In the genomic region with DNA sequence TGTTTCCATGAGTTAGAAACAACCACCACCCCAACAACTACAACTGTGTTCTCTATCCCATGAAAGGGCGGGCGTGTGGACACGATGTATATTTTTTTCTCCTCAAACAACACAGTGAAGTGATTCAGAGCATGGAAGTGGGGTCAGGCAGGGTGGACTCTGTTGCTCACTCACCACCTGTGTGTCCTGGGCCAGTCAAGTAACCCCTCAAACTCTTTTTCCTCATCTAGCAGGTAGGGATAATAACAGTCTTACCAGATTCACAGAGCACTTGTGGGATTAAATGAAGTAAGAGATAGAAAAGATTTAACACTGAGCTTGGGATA, we compare ENCODE assay signal across 18 cellular contexts.
A peak's percentile ranks its signal among the peaks of the same experiment; 100 is the strongest.
DNase-seq lines count a peak whose midpoint lies in the region; ATAC-seq and TF ChIP-seq lines count a peak whose summit lies in the region.
"Had no signal": no experiment of that assay in that cellular context is flagged by ENCODE, and none has a peak within 500 bp of the region (broad histone marks: within the 10 kb centered on the region; RNA-seq: fewer than 3 reads in every experiment).

No MANE protein-coding gene starts in this region.

- no peaks in the 10 kb centered on the region for H3K27me3 Mint-ChIP-seq in activated T-helper 1 cell treated with anti-CD3 and anti-CD28 coated beads, Interleukin-12 subunit alpha, Interleukin-12 subunit beta, Interleukin-2, Interleukin-4 antibody, amounts not matched to agents 30 ng/mL and 10 ng/mL and 1 ng/mL, durations not matched to agents 14 hours and 24 hours and 36 hours (ENCODE audit: insufficient read depth)
- H3K27me3 Mint-ChIP-seq: type B pancreatic cell had no signal

- 77% methylated on average over 3 of the region's 3 CpGs; no CpG with 5 or more reads in 1 of the 2 donors for WGBS in gastroesophageal sphincter (ENCODE audit: low coverage in 1 of 2), 2 donors
- WGBS in prostate gland = 28% methylated on average over 3 of the region's 3 CpGs

- no peak for TF ChIP-seq POLR2A in gastroesophageal sphincter (IDR thresholded peaks at IDR 0.05)
- TF ChIP-seq POLR2A in prostate gland (IDR thresholded peaks at IDR 0.05) = no peak

- no peak overlapping the region for H3K4me3 Mint-ChIP-seq in activated T-helper 1 cell treated with anti-CD3 and anti-CD28 coated beads, Interleukin-12 subunit alpha, Interleukin-12 subunit beta, Interleukin-2, Interleukin-4 antibody, amounts not matched to agents 30 ng/mL and 10 ng/mL and 1 ng/mL, durations not matched to agents 14 hours and 24 hours and 36 hours
- H3K4me3 Mint-ChIP-seq: CD14-positive monocyte had no signal

- no peak for ATAC-seq in left ventricle myocardium superior
- no peak for ATAC-seq in gastroesophageal sphincter
- ATAC-seq in HG02571 (IDR thresholded peaks at IDR 0.05; ENCODE audit: unreplicated experiment) = no peak
- no peak for ATAC-seq in HG02642 (IDR thresholded peaks at IDR 0.05; ENCODE audit: poor library complexity, unreplicated experiment)
- ATAC-seq: A549 had no signal

- no peak for TF ChIP-seq EP300 in gastroesophageal sphincter (IDR thresholded peaks at IDR 0.05)

- intact Hi-C loops in left ventricle myocardium inferior (cut with micrococcal nuclease) = no loop called here
- intact Hi-C loops in left ventricle myocardium superior (cut with micrococcal nuclease) = no loop called here
- intact Hi-C loops in prostate gland (cut with DNase I) = no loop called here
- intact Hi-C loops in activated T-helper 1 cell treated with anti-CD3 and anti-CD28 coated beads, Interleukin-12 subunit alpha, Interleukin-12 subunit beta, Interleukin-2, Interleukin-4 antibody, amounts not matched to agents 30 ng/mL and 10 ng/mL and 1 ng/mL, durations not matched to agents 14 hours and 24 hours and 36 hours (cut with micrococcal nuclease) = no loop called here

- H3K36me3 Mint-ChIP-seq in activated T-helper 1 cell treated with anti-CD3 and anti-CD28 coated beads, Interleukin-12 subunit alpha, Interleukin-12 subunit beta, Interleukin-2, Interleukin-4 antibody, amounts not matched to agents 30 ng/mL and 10 ng/mL and 1 ng/mL, durations not matched to agents 14 hours and 24 hours and 36 hours (ENCODE audit: low read depth) = no peaks in the 10 kb centered on the region

- H3K27me3 ChIP-seq in left ventricle myocardium inferior (ENCODE audit: low read depth) (no peaks in the 10 kb centered on the region), gastroesophageal sphincter (no peaks in the 10 kb centered on the region), prostate gland (replicated peaks; ENCODE audit: insufficient read depth) (no peaks in the 10 kb centered on the region)
- H3K27me3 ChIP-seq: MG63, SJCRH30 had no signal

- no peak for DNase-seq in left ventricle myocardium inferior
- no peak for DNase-seq in left ventricle myocardium superior
- DNase-seq in prostate gland (ENCODE audit: low spot score) = no peak
- DNase-seq in activated T-helper 1 cell treated with anti-CD3 and anti-CD28 coated beads, Interleukin-12 subunit alpha, Interleukin-12 subunit beta, Interleukin-2, Interleukin-4 antibody, amounts not matched to agents 30 ng/mL and 10 ng/mL and 1 ng/mL, durations not matched to agents 14 hours and 24 hours and 36 hours (ENCODE audit: low spot score) = no peak
- DNase-seq in activated T-cell treated with anti-CD3 and anti-CD28 coated beads for 4 hours = no peak
- DNase-seq: activated CD8-positive, alpha-beta memory T cell treated with anti-CD3 and anti-CD28 coated beads, Interleukin-2, amount 50 U/mL, for 4 hours; hypothalamus; MG63; NCI-H1930; NCI-H524; occipital lobe had no signal

- TF ChIP-seq CTCF in left ventricle myocardium inferior (IDR thresholded peaks at IDR 0.05; ENCODE audit: borderline replicate concordance) (no peak), gastroesophageal sphincter (IDR thresholded peaks at IDR 0.05) (no peak), prostate gland (IDR thresholded peaks at IDR 0.05) (no peak)

- H3K4me3 ChIP-seq in left ventricle myocardium inferior = no peak overlapping the region
- no peak overlapping the region for H3K4me3 ChIP-seq in gastroesophageal sphincter
- H3K4me3 ChIP-seq in prostate gland = no peak overlapping the region
- H3K4me3 ChIP-seq: A549, MG63 had no signal

- H3K27ac ChIP-seq in left ventricle myocardium inferior (replicated peaks) (peak overlapping the region; percentile 89), gastroesophageal sphincter (peak overlapping the region in 3 of 4 donors; percentile 40 to 45 (median 44)), prostate gland (peak overlapping the region; percentile 56 to 71)

- H3K27ac Mint-ChIP-seq in activated T-helper 1 cell treated with anti-CD3 and anti-CD28 coated beads, Interleukin-12 subunit alpha, Interleukin-12 subunit beta, Interleukin-2, Interleukin-4 antibody, amounts not matched to agents 30 ng/mL and 10 ng/mL and 1 ng/mL, durations not matched to agents 14 hours and 24 hours and 36 hours = no peak overlapping the region
- H3K27ac Mint-ChIP-seq: CD14-positive monocyte had no signal

- peaks cover 43% of the 10 kb centered on the region for H3K4me1 ChIP-seq in left ventricle myocardium inferior
- peaks cover 0 to 23% (median 11%) of the 10 kb centered on the region in 3 donors for H3K4me1 ChIP-seq in gastroesophageal sphincter
- H3K4me1 ChIP-seq in prostate gland (replicated peaks) = peaks cover 9% of the 10 kb centered on the region

- H3K9me3 Mint-ChIP-seq in activated T-helper 1 cell treated with anti-CD3 and anti-CD28 coated beads, Interleukin-12 subunit alpha, Interleukin-12 subunit beta, Interleukin-2, Interleukin-4 antibody, amounts not matched to agents 30 ng/mL and 10 ng/mL and 1 ng/mL, durations not matched to agents 14 hours and 24 hours and 36 hours = no peaks in the 10 kb centered on the region

- no peaks in the 10 kb centered on the region for H3K9me3 ChIP-seq in left ventricle myocardium inferior (replicated peaks)
- no peaks in the 10 kb centered on the region for H3K9me3 ChIP-seq in gastroesophageal sphincter
- no peaks in the 10 kb centered on the region for H3K9me3 ChIP-seq in prostate gland
- H3K9me3 ChIP-seq: A549, MG63, SJCRH30 had no signal

- H3K4me1 Mint-ChIP-seq in activated T-helper 1 cell treated with anti-CD3 and anti-CD28 coated beads, Interleukin-12 subunit alpha, Interleukin-12 subunit beta, Interleukin-2, Interleukin-4 antibody, amounts not matched to agents 30 ng/mL and 10 ng/mL and 1 ng/mL, durations not matched to agents 14 hours and 24 hours and 36 hours (ENCODE audit: low read depth) = no peaks in the 10 kb centered on the region

- no peaks in the 10 kb centered on the region for H3K36me3 ChIP-seq in left ventricle myocardium inferior
- no peaks in the 10 kb centered on the region for H3K36me3 ChIP-seq in gastroesophageal sphincter
- no peaks in the 10 kb centered on the region for H3K36me3 ChIP-seq in prostate gland
- H3K36me3 ChIP-seq: MG63, SJCRH30 had no signal
